16 cellular contexts compared by ENCODE assay signal in genomic region chr10:102579206-102579790, GRCh38.
DNase-seq lines count a peak whose midpoint lies in the region; ATAC-seq and TF ChIP-seq lines count a peak whose summit lies in the region.
"Had no signal": no experiment of that assay in that cellular context is flagged by ENCODE, and none has a peak within 500 bp of the region (broad histone marks: within the 10 kb centered on the region; RNA-seq: fewer than 3 reads in every experiment).

No MANE protein-coding gene starts in this region.

- peak; percentile 33 for DNase-seq in cardiac septum (ENCODE audit: low spot score)
- no peak for DNase-seq in Right ventricle myocardium superior
- peak; percentile 14 for DNase-seq in left kidney (ENCODE audit: low read depth, low spot score)
- peak in 1 of 2 donors; percentile 36 for DNase-seq in upper lobe of left lung
- no peak for DNase-seq in HuH-7.5 (ENCODE audit: low spot score)
- DNase-seq: activated CD4-positive, alpha-beta T cell treated with anti-CD3 and anti-CD28 coated beads for 1 hour; activated T-cell treated with anti-CD3 and anti-CD28 coated beads, Interleukin-2, amount 50 U/mL, for 4 hours; AML-193; DMS79 treated with DMSO at 0.1 percent for 48 hours; NCI-H1092; NCI-H510A; pancreas; Peyer's patch had no signal

- no peak for TF ChIP-seq POLR2A in upper lobe of left lung (IDR thresholded peaks at IDR 0.05)
- TF ChIP-seq POLR2A in GM18505 (IDR thresholded peaks at IDR 0.05; ENCODE audit: borderline replicate concordance, extremely low read depth, insufficient read depth, insufficient read length), result no peak

- 44 to 46% methylated on average over 9 of the region's 9 CpGs for WGBS in upper lobe of left lung, 2 donors

- H3K4me1 ChIP-seq in upper lobe of left lung, result peaks cover 17 to 41% (median 29%) of the 10 kb centered on the region in 4 donors
- H3K4me1 ChIP-seq: pancreas had no signal

- TF ChIP-seq CTCF in upper lobe of left lung (IDR thresholded peaks at IDR 0.05), result no peak

- ATAC-seq in Right ventricle myocardium superior (ENCODE audit: poor library complexity) (no peak), upper lobe of left lung (ENCODE audit: low FRiP score in 2 of 2) (no peak), GM18498 (IDR thresholded peaks at IDR 0.05; ENCODE audit: unreplicated experiment) (no peak), GM18505 (IDR thresholded peaks at IDR 0.05; ENCODE audit: unreplicated experiment) (no peak)
- ATAC-seq: activated T-cell treated with anti-CD3 and anti-CD28 coated beads, Interleukin-2, amount 50 U/mL, for 4 hours had no signal

- H3K4me3 ChIP-seq in upper lobe of left lung, result no peak overlapping the region
- H3K4me3 ChIP-seq: pancreas, Peyer's patch had no signal

- H3K27me3 ChIP-seq in upper lobe of left lung, result no peaks in the 10 kb centered on the region
- H3K27me3 ChIP-seq: pancreas, Peyer's patch had no signal

- no peaks in the 10 kb centered on the region for H3K36me3 ChIP-seq in upper lobe of left lung
- H3K36me3 ChIP-seq: pancreas, Peyer's patch had no signal

- no peaks in the 10 kb centered on the region for H3K9me3 ChIP-seq in upper lobe of left lung
- H3K9me3 ChIP-seq: pancreas, Peyer's patch had no signal

- TF ChIP-seq EP300 in upper lobe of left lung (IDR thresholded peaks at IDR 0.05), result no peak

- intact Hi-C loops in cardiac septum (cut with DNase I), result no loop called here
- intact Hi-C loops in Right ventricle myocardium superior (cut with DNase I), result no loop called here

- peak overlapping the region; percentile 39 for H3K27ac ChIP-seq in cingulate gyrus (ENCODE audit: low read depth, low read length)
- peak overlapping the region in 3 of 4 donors; percentile 46 to 80 (median 61) for H3K27ac ChIP-seq in upper lobe of left lung
- H3K27ac ChIP-seq: pancreas had no signal

Comparison
In these comparisons a context has a peak if more than half of its experiments do, and no peak if none do; other contexts are left out.
1. DNase-seq: peak in cardiac septum (single experiment) and left kidney (single experiment); none in Right ventricle myocardium superior (single experiment) and HuH-7.5 (single experiment).